In the genomic region with DNA sequence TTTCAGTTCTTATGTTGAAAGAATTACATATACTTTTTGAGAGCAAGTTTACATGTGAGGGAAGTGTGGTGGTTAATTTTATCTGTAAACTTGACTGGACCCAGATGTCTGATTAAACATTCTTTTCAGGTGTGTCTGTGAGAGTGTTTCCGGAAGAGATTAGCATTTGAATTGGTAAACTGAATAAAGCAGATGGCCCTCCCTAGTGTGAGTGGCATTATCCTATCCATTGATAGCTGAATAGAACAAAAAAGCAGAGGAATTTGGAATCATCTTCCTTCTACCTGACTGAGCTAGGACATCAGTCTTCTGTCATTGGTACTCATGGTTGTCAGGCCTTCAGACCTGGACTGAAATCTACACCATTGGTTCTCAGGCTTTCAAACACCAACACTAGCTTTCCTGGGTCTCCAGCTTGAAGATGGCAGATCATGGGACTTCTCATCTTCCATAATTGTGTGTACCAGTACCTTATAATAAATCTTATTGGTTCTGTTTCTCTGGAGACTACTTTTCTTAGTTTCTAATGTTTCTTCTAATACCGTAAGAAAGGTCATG, we compare ENCODE assay signal across 3 cellular contexts.
TF ChIP-seq lines count a peak whose summit lies in the region.

No MANE protein-coding gene starts in this region.

TF ChIP-seq in SK-N-SH treated with all-trans-retinoic acid at 6 μM for 48 hours, 23 proteins besides CTCF, POLR2A, EP300 and RAD21:
- TF ChIP-seq ISL1 (CRISPR knock-in tag; IDR thresholded peaks at IDR 0.05) (no peak), TCF4 (CRISPR knock-in tag; IDR thresholded peaks at IDR 0.05; ENCODE audit: borderline replicate concordance) (no peak), CSDC2 (CRISPR knock-in tag; IDR thresholded peaks at IDR 0.05) (no peak), ESRRG (CRISPR knock-in tag; IDR thresholded peaks at IDR 0.05) (no peak)

TF ChIP-seq in SK-N-SH, 30 proteins besides CTCF, POLR2A, EP300 and RAD21:
- TF ChIP-seq YY1 (IDR thresholded peaks at IDR 0.05; ENCODE audit: low read depth) (no peak), RXRA (IDR thresholded peaks at IDR 0.05; ENCODE audit: borderline replicate concordance, low read depth) (no peak), NRF1 (IDR thresholded peaks at IDR 0.05; ENCODE audit: low read depth, low read length) (no peak), CHD2 (IDR thresholded peaks at IDR 0.05; ENCODE audit: low read length, partially characterized antibody) (no peak), FOXM1 (IDR thresholded peaks at IDR 0.05; ENCODE audit: low read depth) (no peak), GATA2 (CRISPR knock-in tag; IDR thresholded peaks at IDR 0.05) (no peak), FOXJ3 (CRISPR knock-in tag; IDR thresholded peaks at IDR 0.05) (no peak), MXI1 (IDR thresholded peaks at IDR 0.05; ENCODE audit: low read depth, low read length) (no peak)

TF ChIP-seq in H1, 55 proteins besides CTCF, POLR2A, EP300 and RAD21:
- TF ChIP-seq POLR2AphosphoS5 (IDR thresholded peaks at IDR 0.05; ENCODE audit: low read depth, low read length), result no peak
- no peak for TF ChIP-seq EGR1 (IDR thresholded peaks at IDR 0.05; ENCODE audit: borderline replicate concordance, low read depth, low read length)
- TF ChIP-seq POU5F1 (IDR thresholded peaks at IDR 0.05; ENCODE audit: low read depth, low read length), result no peak
- no peak for TF ChIP-seq SUZ12 (IDR thresholded peaks at IDR 0.05; ENCODE audit: low read length)
- no peak for TF ChIP-seq CBX8 (IDR thresholded peaks at IDR 0.05; ENCODE audit: borderline replicate concordance, low read depth, low read length)
- TF ChIP-seq E2F6 (IDR thresholded peaks at IDR 0.05), result no peak
- TF ChIP-seq MAX (IDR thresholded peaks at IDR 0.05), result no peak
- no peak for TF ChIP-seq SP1 (IDR thresholded peaks at IDR 0.05; ENCODE audit: low read depth, low read length)
- TF ChIP-seq CBX5 (IDR thresholded peaks at IDR 0.05; ENCODE audit: low read depth, low read length), result no peak
- no peak for TF ChIP-seq ZNF274 (IDR thresholded peaks at IDR 0.05; ENCODE audit: borderline replicate concordance, extremely low read depth, low read length)
- no peak for TF ChIP-seq NANOG (IDR thresholded peaks at IDR 0.05; ENCODE audit: insufficient read depth, low read depth, low read length, poor library complexity, severe bottlenecking)
- no peak for TF ChIP-seq RXRA (IDR thresholded peaks at IDR 0.05; ENCODE audit: insufficient read depth, low read depth, low read length)
TF ChIP-seq in H1: peak in this region for 0.
